ENCODE assay signal across 11 cellular contexts in the genomic region with DNA sequence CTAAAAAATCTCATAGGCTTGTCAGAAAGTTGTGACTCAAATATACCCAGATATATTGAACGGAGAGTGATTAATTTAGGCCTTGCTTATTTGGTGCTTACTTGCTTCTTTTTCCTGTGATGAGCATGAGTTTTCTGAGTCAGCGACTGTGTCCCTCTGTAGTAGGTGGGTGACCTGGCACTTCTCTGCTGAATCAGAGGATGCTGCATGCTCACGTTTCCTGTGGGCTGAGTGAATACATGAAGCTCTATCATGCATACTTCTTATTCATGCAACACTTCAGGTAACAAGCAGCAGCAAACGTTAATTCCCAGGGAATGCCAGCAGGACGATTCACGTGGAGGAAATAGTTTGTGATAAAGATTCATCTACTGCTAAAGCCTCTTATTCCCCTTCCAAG.
DNase-seq lines count a peak whose midpoint lies in the region; ATAC-seq and TF ChIP-seq lines count a peak whose summit lies in the region.
"Had no signal": no experiment of that assay in that cellular context is flagged by ENCODE, and none has a peak within 500 bp of the region (broad histone marks: within the 10 kb centered on the region; RNA-seq: fewer than 3 reads in every experiment).

No MANE protein-coding gene starts in this region.

- peak; percentile 40 for DNase-seq in EL
- peak; percentile 24 for DNase-seq in astrocyte of the hippocampus (ENCODE audit: low read depth, low spot score)
- DNase-seq in renal cortical epithelial cell (ENCODE audit: low read depth), result peak; percentile 89
- DNase-seq in NCI-H128 (lab: John Stamatoyannopoulos, UW; ENCODE audit: unreplicated experiment), result no peak
- no peak for DNase-seq in PC-9
- no peak for DNase-seq in H4 (ENCODE audit: low spot score)
- DNase-seq in DMS153 (lab: John Stamatoyannopoulos, UW), result no peak
- DNase-seq: COR-L47, NCI-H2171 treated with DMSO at 0.1 percent for 48 hours had no signal

- no peaks in the 10 kb centered on the region for H3K79me2 ChIP-seq in PC-9 (ENCODE audit: low read depth)

- CTCF ChIA-PET in PC-9 (lab: Charles Lee), result interaction anchor here (0.6 kb wide), 1 partner anchor 65 kb away, joined by 4 read pairs; no protein-coding TSS in a partner anchor

- intact Hi-C loops in PC-9 (cut with micrococcal nuclease; ENCODE audit: unreplicated experiment), result no loop called here

- H2AFZ ChIP-seq in PC-9, result no peak overlapping the region

- peak; percentile 43 for ATAC-seq in HG02610 (IDR thresholded peaks at IDR 0.05; ENCODE audit: unreplicated experiment)
- ATAC-seq: left lobe of liver had no signal

- H3K36me3 ChIP-seq in PC-9 (ENCODE audit: low read depth), result no peaks in the 10 kb centered on the region

- H3K4me1 ChIP-seq in PC-9 (replicated peaks; ENCODE audit: insufficient read depth), result no peaks in the 10 kb centered on the region

- no peak overlapping the region for H3K4me3 ChIP-seq in PC-9

- H4K20me1 ChIP-seq in PC-9 (ENCODE audit: insufficient read depth), result no peaks in the 10 kb centered on the region

- no peaks in the 10 kb centered on the region for H3K27me3 ChIP-seq in PC-9 (ENCODE audit: insufficient read depth, low read depth)

- H3F3A ChIP-seq in PC-9 (ENCODE audit: insufficient read depth, low read depth), result no peaks in the 10 kb centered on the region

- peaks cover 4% of the 10 kb centered on the region; the same call in 1 of the 2 replicates for H3K9me3 ChIP-seq in PC-9 (ENCODE audit: insufficient read depth, low read depth)

- no TSS peak for BruUV-seq in PC-9 (replicated peaks; lab: Mats Ljungman, UMichigan)

- no peak overlapping the region for H3K4me2 ChIP-seq in PC-9

- no peak overlapping the region for H3K27ac ChIP-seq in PC-9

- POLR2A ChIA-PET in PC-9 (lab: Charles Lee; ENCODE audit: unreplicated experiment), result no interaction called here

- TF ChIP-seq CTCF in PC-9 (conservative IDR thresholded peaks at IDR 0.05), result no peak

- peaks cover 3% of the 10 kb centered on the region; the same call in 1 of the 2 replicates for H3K9me2 ChIP-seq in PC-9 (ENCODE audit: insufficient read depth)

Comparison
In these comparisons a context has a peak if more than half of its experiments do, and no peak if none do; other contexts are left out.
1. DNase-seq: peak in EL (single experiment), astrocyte of the hippocampus (single experiment) and renal cortical epithelial cell (single experiment); none in NCI-H128 (single experiment), PC-9 (0 of 2), H4 (single experiment) and DMS153 (single experiment).